ENCODE assay signal across 10 cellular contexts in genomic region chr1:183881387-183882084, GRCh38.
A peak's percentile ranks its signal among the peaks of the same experiment; 100 is the strongest.
DNase-seq lines count a peak whose midpoint lies in the region; ATAC-seq and TF ChIP-seq lines count a peak whose summit lies in the region.
"Had no signal": no experiment of that assay in that cellular context is flagged by ENCODE, and none has a peak within 500 bp of the region (broad histone marks: within the 10 kb centered on the region; RNA-seq: fewer than 3 reads in every experiment).

No MANE protein-coding gene starts in this region.

- no peak overlapping the region for H3K4me3 Mint-ChIP-seq in natural killer cell treated with Interleukin-12 subunit alpha and Interleukin-12 subunit beta and Interleukin-15 and Interleukin-18, amount 100 ng/mL, for 72 hours
- H3K4me3 Mint-ChIP-seq: activated naive CD8-positive, alpha-beta T cell had no signal

- H3K27me3 ChIP-seq in SJCRH30: no peaks in the 10 kb centered on the region
- no peaks in the 10 kb centered on the region for H3K27me3 ChIP-seq in psoas muscle (ENCODE audit: insufficient read depth in 3 of 3, low read length in 2 of 3)

- H3K9me3 ChIP-seq in SJCRH30 (replicated peaks) (no peaks in the 10 kb centered on the region), psoas muscle (no peaks in the 10 kb centered on the region)
- H3K9me3 ChIP-seq: thoracic aorta had no signal

- no peaks in the 10 kb centered on the region for H3K9me3 Mint-ChIP-seq in natural killer cell treated with Interleukin-12 subunit alpha and Interleukin-12 subunit beta and Interleukin-15 and Interleukin-18, amount 100 ng/mL, for 72 hours

- peaks cover 0 to 2% of the 10 kb centered on the region in 2 donors for H3K4me1 Mint-ChIP-seq in natural killer cell treated with Interleukin-12 subunit alpha and Interleukin-12 subunit beta and Interleukin-15 and Interleukin-18, amount 100 ng/mL, for 72 hours (ENCODE audit: low read depth in 2 of 2)

- TF ChIP-seq CTCF in psoas muscle (IDR thresholded peaks at IDR 0.05): no peak

- intact Hi-C loops in Right ventricle myocardium superior (cut with DNase I) (loop anchor here (10.0 kb wide), 1 partner anchor 67 kb away; no protein-coding TSS in a partner anchor), psoas muscle (cut with DNase I) (loop anchor here in 1 of 2 donors (5.0 kb wide), 1 partner anchor 49 kb away; no protein-coding TSS in a partner anchor)

- WGBS in psoas muscle, 3 donors: 9 to 26% (median 16%) methylated on average over 3 of the region's 3 CpGs

- H3K36me3 ChIP-seq in SJCRH30 (no peaks in the 10 kb centered on the region), psoas muscle (ENCODE audit: insufficient read depth in 1 of 2, low read depth in 1 of 2) (peaks cover 0 to 16% of the 10 kb centered on the region in 2 donors)
- H3K36me3 ChIP-seq: thoracic aorta had no signal

- DNase-seq in EH (ENCODE audit: low read depth) (peak; percentile 87), SJCRH30 (peak; percentile 84), Right ventricle myocardium superior (peak; percentile 66), psoas muscle (peak; percentile 30 to 56)
- DNase-seq in natural killer cell treated with Interleukin-12 subunit alpha and Interleukin-12 subunit beta and Interleukin-15 and Interleukin-18, amount 100 ng/mL, for 72 hours (ENCODE audit: low spot score): no peak
- DNase-seq in stimulated activated CD8-positive, alpha-beta memory T cell treated with anti-CD3 and anti-CD28 coated beads, Interleukin-4, amount 100 ng/mL, for 48 hours: no peak

- H3K4me3 ChIP-seq in SJCRH30 (no peak overlapping the region), psoas muscle (no peak overlapping the region)
- H3K4me3 ChIP-seq: thoracic aorta had no signal

- H3K27ac ChIP-seq in SJCRH30 (peak overlapping the region; percentile 16; the same call in 1 of the 2 replicates), psoas muscle (peak overlapping the region; percentile 10)

- H3K27me3 Mint-ChIP-seq in natural killer cell treated with Interleukin-12 subunit alpha and Interleukin-12 subunit beta and Interleukin-15 and Interleukin-18, amount 100 ng/mL, for 72 hours: peaks cover 5 to 10% of the 10 kb centered on the region in 2 donors
- H3K27me3 Mint-ChIP-seq: activated naive CD8-positive, alpha-beta T cell had no signal

- H3K4me1 ChIP-seq in SJCRH30: peaks cover 14% of the 10 kb centered on the region
- peaks cover 7% of the 10 kb centered on the region for H3K4me1 ChIP-seq in psoas muscle

- H3K27ac Mint-ChIP-seq in natural killer cell treated with Interleukin-12 subunit alpha and Interleukin-12 subunit beta and Interleukin-15 and Interleukin-18, amount 100 ng/mL, for 72 hours: no peak overlapping the region
- H3K27ac Mint-ChIP-seq: activated naive CD8-positive, alpha-beta T cell had no signal

- H3K36me3 Mint-ChIP-seq in natural killer cell treated with Interleukin-12 subunit alpha and Interleukin-12 subunit beta and Interleukin-15 and Interleukin-18, amount 100 ng/mL, for 72 hours: peaks cover 4% of the 10 kb centered on the region

- ATAC-seq in Right ventricle myocardium superior (ENCODE audit: poor library complexity) (peak; percentile 57), psoas muscle (peak in 3 of 4 donors; percentile 32 to 56 (median 54)), HG03354 (IDR thresholded peaks at IDR 0.05; ENCODE audit: poor library complexity, severe bottlenecking, unreplicated experiment) (no peak), HG03457 (IDR thresholded peaks at IDR 0.05; ENCODE audit: unreplicated experiment) (no peak)
- no peak for ATAC-seq in natural killer cell treated with Interleukin-12 subunit alpha and Interleukin-12 subunit beta and Interleukin-15 and Interleukin-18, amount 100 ng/mL, for 72 hours

Comparison
In these comparisons a context has a peak if more than half of its experiments do, and no peak if none do; other contexts are left out.
1. DNase-seq: peak in EH (single experiment), SJCRH30 (2 of 2), Right ventricle myocardium superior (single experiment) and psoas muscle (2 of 2); none in natural killer cell treated with Interleukin-12 subunit alpha and Interleukin-12 subunit beta and Interleukin-15 and Interleukin-18, amount 100 ng/mL, for 72 hours (single experiment) and stimulated activated CD8-positive, alpha-beta memory T cell treated with anti-CD3 and anti-CD28 coated beads, Interleukin-4, amount 100 ng/mL, for 48 hours (single experiment).
2. ATAC-seq: peak in Right ventricle myocardium superior (single experiment) and psoas muscle (3 of 4); none in natural killer cell treated with Interleukin-12 subunit alpha and Interleukin-12 subunit beta and Interleukin-15 and Interleukin-18, amount 100 ng/mL, for 72 hours (0 of 2), HG03354 (single experiment) and HG03457 (single experiment).